Comparison of ENCODE assay signal across 23 cellular contexts in genomic region chr19:35458192-35458591, GRCh38. TPM values are rescaled to one million over a fixed set of nuclear protein-coding genes. Genes with fewer than 3 reads are reported as not detected.
DNase-seq lines count a peak whose midpoint lies in the region; ATAC-seq and TF ChIP-seq lines count a peak whose summit lies in the region.
"Had no signal": no experiment of that assay in that cellular context is flagged by ENCODE, and none has a peak within 500 bp of the region (broad histone marks: within the 10 kb centered on the region; RNA-seq: fewer than 3 reads in every experiment).

No MANE protein-coding gene starts in this region.

- H3K4me2 ChIP-seq in BLaER1: peak overlapping the region; percentile 94; the same call in 1 of the 2 replicates
- H3K4me2 ChIP-seq in OCI-LY3 (ENCODE audit: low read length): peak overlapping the region; percentile 72
- peak overlapping the region; percentile 42 for H3K4me2 ChIP-seq in hepatocyte
- H3K4me2 ChIP-seq: GM23338 had no signal

- intact Hi-C loops in head of caudate nucleus (cut with DNase I): no loop called here

- H3K9me3 Mint-ChIP-seq in stimulated activated naive B cell treated with anti-CD40 and anti-IgM and Interleukin-4, amounts not matched to agents 10 μg/mL and 1 μg/mL and 100 μg/mL, for 72 hours: no peaks in the 10 kb centered on the region
- H3K9me3 Mint-ChIP-seq: CD8-positive, alpha-beta T cell; GM23338 had no signal

- H4K20me1 ChIP-seq in BLaER1 (no peaks in the 10 kb centered on the region), OCI-LY3 (ENCODE audit: insufficient read depth, low read length) (no peaks in the 10 kb centered on the region), hepatocyte (ENCODE audit: insufficient read depth, poor library complexity, severe bottlenecking) (no peaks in the 10 kb centered on the region)

- 50% methylated on average over 1 of the region's 1 CpG for WGBS in hepatocyte (ENCODE audit: low lambda C conversion rate, missing lambda C conversion rate)

- H3K4me3 Mint-ChIP-seq in stimulated activated naive B cell treated with anti-CD40 and anti-IgM and Interleukin-4, amounts not matched to agents 10 μg/mL and 1 μg/mL and 100 μg/mL, for 72 hours: peak overlapping the region; percentile 1 to 57
- H3K4me3 Mint-ChIP-seq: CD8-positive, alpha-beta T cell; GM23338 had no signal

- no peak for ATAC-seq in stimulated activated naive B cell treated with anti-CD40 and anti-IgM and Interleukin-4, amounts not matched to agents 10 μg/mL and 1 μg/mL and 100 μg/mL, for 72 hours (replicated peaks)
- ATAC-seq: CD8-positive, alpha-beta T cell; GM23338; HCT116 had no signal

- H3K79me2 ChIP-seq in OCI-LY3 (ENCODE audit: low read length) (no peaks in the 10 kb centered on the region), hepatocyte (no peaks in the 10 kb centered on the region)

- TF ChIP-seq CTCF in OCI-LY3 (IDR thresholded peaks at IDR 0.05; ENCODE audit: low read depth, low read length) (no peak), hepatocyte (IDR thresholded peaks at IDR 0.05; ENCODE audit: poor library complexity) (no peak)

- peaks cover 0 to 2% of the 10 kb centered on the region in 2 donors for H3K36me3 Mint-ChIP-seq in stimulated activated naive B cell treated with anti-CD40 and anti-IgM and Interleukin-4, amounts not matched to agents 10 μg/mL and 1 μg/mL and 100 μg/mL, for 72 hours
- H3K36me3 Mint-ChIP-seq: CD8-positive, alpha-beta T cell had no signal

- no peak overlapping the region for H3K9ac ChIP-seq in BLaER1
- no peak overlapping the region for H3K9ac ChIP-seq in OCI-LY3 (ENCODE audit: low read length)

- no peak overlapping the region for H3K27ac ChIP-seq in BLaER1
- H3K27ac ChIP-seq in OCI-LY3 (ENCODE audit: low read length): no peak overlapping the region; the same call in 1 of the 2 replicates
- H3K27ac ChIP-seq in hepatocyte: peak overlapping the region; percentile 68

- no peaks in the 10 kb centered on the region for H3K36me3 ChIP-seq in BLaER1
- H3K36me3 ChIP-seq in OCI-LY3 (replicated peaks; ENCODE audit: low read depth, low read length): no peaks in the 10 kb centered on the region
- H3K36me3 ChIP-seq in hepatocyte (replicated peaks; ENCODE audit: insufficient read depth, low read depth): no peaks in the 10 kb centered on the region

- no peak overlapping the region for H2AFZ ChIP-seq in OCI-LY3 (ENCODE audit: low read depth, low read length)
- H2AFZ ChIP-seq in hepatocyte: no peak overlapping the region
- H2AFZ ChIP-seq: GM23338 had no signal

- no peak for DNase-seq in hepatocyte (ENCODE audit: low spot score)
- no peak for DNase-seq in stimulated activated naive B cell treated with anti-CD40 and anti-IgM and Interleukin-4, amounts not matched to agents 10 μg/mL and 1 μg/mL and 100 μg/mL, for 72 hours
- no peak for DNase-seq in head of caudate nucleus
- DNase-seq in SW 1271 (lab: John Stamatoyannopoulos, UW): no peak
- DNase-seq in T-helper 9 cell: no peak
- DNase-seq: CD8-positive, alpha-beta T cell; DMS153; IMR-90; NCI-H1105 treated with DMSO at 0.1 percent for 48 hours; NCI-H2081; NCI-H345; NCI-H524 treated with DMSO at 0.1 percent for 48 hours; Right ventricle myocardium superior had no signal

- H3K4me1 Mint-ChIP-seq in stimulated activated naive B cell treated with anti-CD40 and anti-IgM and Interleukin-4, amounts not matched to agents 10 μg/mL and 1 μg/mL and 100 μg/mL, for 72 hours: peaks cover 55 to 79% of the 10 kb centered on the region in 2 donors

- H3K27ac Mint-ChIP-seq in stimulated activated naive B cell treated with anti-CD40 and anti-IgM and Interleukin-4, amounts not matched to agents 10 μg/mL and 1 μg/mL and 100 μg/mL, for 72 hours: peak overlapping the region; percentile 62
- H3K27ac Mint-ChIP-seq: CD8-positive, alpha-beta T cell; GM23338 had no signal

- H3K4me1 ChIP-seq in BLaER1: peaks cover 54% of the 10 kb centered on the region
- peaks cover 68% of the 10 kb centered on the region for H3K4me1 ChIP-seq in OCI-LY3 (ENCODE audit: low read length)
- peaks cover 14% of the 10 kb centered on the region for H3K4me1 ChIP-seq in hepatocyte (ENCODE audit: insufficient read depth)

- no peaks in the 10 kb centered on the region for H3K9me3 ChIP-seq in BLaER1
- H3K9me3 ChIP-seq in OCI-LY3 (ENCODE audit: insufficient read depth, low read length): no peaks in the 10 kb centered on the region
- no peaks in the 10 kb centered on the region for H3K9me3 ChIP-seq in hepatocyte (ENCODE audit: low read depth)

- no peaks in the 10 kb centered on the region for H3K27me3 Mint-ChIP-seq in stimulated activated naive B cell treated with anti-CD40 and anti-IgM and Interleukin-4, amounts not matched to agents 10 μg/mL and 1 μg/mL and 100 μg/mL, for 72 hours

- H3K9me2 ChIP-seq in hepatocyte (replicated peaks; ENCODE audit: insufficient read depth): no peaks in the 10 kb centered on the region

- H3K4me3 ChIP-seq in BLaER1: no peak overlapping the region
- peak overlapping the region; percentile 37 for H3K4me3 ChIP-seq in OCI-LY3 (ENCODE audit: low read length)
- H3K4me3 ChIP-seq in hepatocyte: no peak overlapping the region
- H3K4me3 ChIP-seq: GM23338 had no signal

- H3K27me3 ChIP-seq in BLaER1 (no peaks in the 10 kb centered on the region), OCI-LY3 (ENCODE audit: low read depth, low read length) (peaks cover 48% of the 10 kb centered on the region), hepatocyte (no peaks in the 10 kb centered on the region)

RNA-seq across cellular contexts. Expression of gene FFAR2, which starts 10.1 kb away (rescaled TPM):
- total RNA-seq in hepatocyte: 0.16 and 0.20 TPM in 2 replicates
- 0.64 TPM in 1 of 2 replicates, not detected in the other for polyA plus RNA-seq in hepatocyte
- total RNA-seq: A673, Calu3, G401, GM23338, IMR-90, RPMI7951 had no signal
- polyA plus RNA-seq: BJ, GM23338, IMR-90 had no signal

RNA-seq across cellular contexts. Expression of gene KRTDAP, which starts 32.1 kb away (rescaled TPM):
- 1.6 and 2.7 TPM in 2 replicates for total RNA-seq in hepatocyte
- polyA plus RNA-seq in hepatocyte: 0.97 and 1.6 TPM in 2 replicates
- total RNA-seq: A673; Calu3; CD8-positive, alpha-beta T cell; G401; GM23338; IMR-90; Right ventricle myocardium superior; RPMI7951; SK-MEL-5 had no signal
- polyA plus RNA-seq: BJ, IMR-90 had no signal

RNA-seq across cellular contexts. Expression of gene DMKN, which starts 55.3 kb away (rescaled TPM):
- 57.0 and 64.1 TPM in 2 replicates for total RNA-seq in hepatocyte
- 99.5 and 111 TPM in 2 replicates for polyA plus RNA-seq in hepatocyte
- total RNA-seq: A673, RPMI7951 had no signal

Comparison
In these comparisons a context has a peak if more than half of its experiments do, and no peak if none do; other contexts are left out.
1. H3K4me2 ChIP-seq: peak in every context shown above with its lines; median percentile 94 in BLaER1; 72 in OCI-LY3; 42 in hepatocyte.